1 cellular context compared by ENCODE assay signal in the genomic region with DNA sequence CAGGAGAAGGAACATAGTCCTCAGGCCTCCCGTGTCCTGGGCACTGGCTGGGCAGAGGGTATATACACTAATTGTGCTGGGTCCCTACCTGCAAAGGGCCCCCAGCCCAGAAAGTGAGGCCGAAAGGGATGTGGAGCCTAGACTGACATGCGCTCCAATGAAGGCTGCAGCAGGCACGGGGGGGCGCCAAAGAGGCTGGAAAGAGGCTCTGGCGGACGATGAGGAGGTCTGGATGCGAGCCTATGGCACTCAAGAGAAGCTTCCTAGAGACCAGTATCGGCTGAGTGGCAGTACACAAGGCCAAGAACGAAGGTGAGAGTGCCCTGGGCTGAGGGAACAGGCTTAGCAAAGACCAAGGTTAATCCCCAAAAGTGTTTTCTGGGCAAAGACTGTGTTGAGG.
TF ChIP-seq lines count a peak whose summit lies in the region.

No MANE protein-coding gene starts in this region.

TF ChIP-seq in liver, 16 proteins besides CTCF, POLR2A, EP300 and RAD21 (continued from another document):
- TF ChIP-seq, protein P1, sequence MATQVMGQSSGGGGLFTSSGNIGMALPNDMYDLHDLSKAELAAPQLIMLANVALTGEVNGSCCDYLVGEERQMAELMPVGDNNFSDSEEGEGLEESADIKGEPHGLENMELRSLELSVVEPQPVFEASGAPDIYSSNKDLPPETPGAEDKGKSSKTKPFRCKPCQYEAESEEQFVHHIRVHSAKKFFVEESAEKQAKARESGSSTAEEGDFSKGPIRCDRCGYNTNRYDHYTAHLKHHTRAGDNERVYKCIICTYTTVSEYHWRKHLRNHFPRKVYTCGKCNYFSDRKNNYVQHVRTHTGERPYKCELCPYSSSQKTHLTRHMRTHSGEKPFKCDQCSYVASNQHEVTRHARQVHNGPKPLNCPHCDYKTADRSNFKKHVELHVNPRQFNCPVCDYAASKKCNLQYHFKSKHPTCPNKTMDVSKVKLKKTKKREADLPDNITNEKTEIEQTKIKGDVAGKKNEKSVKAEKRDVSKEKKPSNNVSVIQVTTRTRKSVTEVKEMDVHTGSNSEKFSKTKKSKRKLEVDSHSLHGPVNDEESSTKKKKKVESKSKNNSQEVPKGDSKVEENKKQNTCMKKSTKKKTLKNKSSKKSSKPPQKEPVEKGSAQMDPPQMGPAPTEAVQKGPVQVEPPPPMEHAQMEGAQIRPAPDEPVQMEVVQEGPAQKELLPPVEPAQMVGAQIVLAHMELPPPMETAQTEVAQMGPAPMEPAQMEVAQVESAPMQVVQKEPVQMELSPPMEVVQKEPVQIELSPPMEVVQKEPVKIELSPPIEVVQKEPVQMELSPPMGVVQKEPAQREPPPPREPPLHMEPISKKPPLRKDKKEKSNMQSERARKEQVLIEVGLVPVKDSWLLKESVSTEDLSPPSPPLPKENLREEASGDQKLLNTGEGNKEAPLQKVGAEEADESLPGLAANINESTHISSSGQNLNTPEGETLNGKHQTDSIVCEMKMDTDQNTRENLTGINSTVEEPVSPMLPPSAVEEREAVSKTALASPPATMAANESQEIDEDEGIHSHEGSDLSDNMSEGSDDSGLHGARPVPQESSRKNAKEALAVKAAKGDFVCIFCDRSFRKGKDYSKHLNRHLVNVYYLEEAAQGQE (IDR thresholded peaks at IDR 0.05), result no peak
TF ChIP-seq in liver: peak in this region for 0.
